8 cellular contexts compared by ENCODE assay signal in the genomic region with DNA sequence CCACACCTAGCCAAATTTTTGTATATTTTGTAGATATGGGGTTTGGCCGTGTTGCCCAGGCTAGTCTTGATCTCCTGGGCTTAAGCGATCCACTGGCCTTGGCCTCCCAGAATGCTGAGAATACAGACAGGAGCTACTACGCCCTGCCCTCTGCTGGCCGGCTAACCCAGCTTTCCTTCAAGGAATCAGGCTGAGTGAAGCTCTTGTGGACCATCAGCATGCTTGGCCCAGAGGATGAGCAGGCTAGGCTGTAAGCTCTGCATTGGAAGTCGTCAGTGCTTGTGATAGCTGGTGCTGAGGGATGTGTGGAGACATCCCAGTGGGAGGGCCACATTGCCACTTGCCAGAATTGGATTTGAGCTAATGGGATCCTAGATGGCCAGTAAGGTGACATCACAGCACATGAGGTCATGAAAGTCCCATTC.
DNase-seq lines count a peak whose midpoint lies in the region; ATAC-seq and TF ChIP-seq lines count a peak whose summit lies in the region.

No MANE protein-coding gene starts in this region.

- no peak for ATAC-seq in CD4-positive, CD25-positive, alpha-beta regulatory T cell (ENCODE audit: low read depth in 2 of 2)
- no peak for ATAC-seq in GM18907 (IDR thresholded peaks at IDR 0.05; ENCODE audit: unreplicated experiment)

- peaks cover 25 to 98% (median 62%) of the 10 kb centered on the region in 4 donors for H3K4me1 Mint-ChIP-seq in CD4-positive, CD25-positive, alpha-beta regulatory T cell
- peaks cover 2% of the 10 kb centered on the region for H3K4me1 Mint-ChIP-seq in endodermal cell

- peaks cover 49% of the 10 kb centered on the region for H3K36me3 ChIP-seq in CD4-positive, CD25-positive, alpha-beta regulatory T cell (ENCODE audit: control insufficient read depth, insufficient read depth, low read length)
- H3K36me3 ChIP-seq in endodermal cell (ENCODE audit: control insufficient read depth, insufficient read depth, low read length): peaks cover 79% of the 10 kb centered on the region
- H3K36me3 ChIP-seq in osteoblast (ENCODE audit: insufficient read depth, low read length): peaks cover 74% of the 10 kb centered on the region

- H4K20me1 ChIP-seq in osteoblast (ENCODE audit: insufficient read depth, low read length): peaks cover 71% of the 10 kb centered on the region

- H3K27me3 Mint-ChIP-seq in CD4-positive, CD25-positive, alpha-beta regulatory T cell: no peaks in the 10 kb centered on the region
- no peaks in the 10 kb centered on the region for H3K27me3 Mint-ChIP-seq in endodermal cell (ENCODE audit: insufficient read depth)

- H3K4me3 Mint-ChIP-seq in CD4-positive, CD25-positive, alpha-beta regulatory T cell: peak overlapping the region; percentile 82 to 90 (median 88)
- no peak overlapping the region for H3K4me3 Mint-ChIP-seq in endodermal cell

- DNase-seq in CD4-positive, CD25-positive, alpha-beta regulatory T cell: no peak
- DNase-seq in M059J (ENCODE audit: low read depth) (peak; percentile 48), endodermal cell (peak; percentile 76), osteoblast (ENCODE audit: insufficient read length, low spot score, missing footprints) (peak; percentile 82), kidney glomerular epithelial cell (lab: John Stamatoyannopoulos, UW) (no peak), occipital lobe (lab: John Stamatoyannopoulos, UW) (no peak), COLO829 (ENCODE audit: low spot score) (no peak)

- H3K36me3 Mint-ChIP-seq in CD4-positive, CD25-positive, alpha-beta regulatory T cell: peaks cover 53% of the 10 kb centered on the region
- H3K36me3 Mint-ChIP-seq in endodermal cell (ENCODE audit: low read depth): peaks cover 61% of the 10 kb centered on the region

- 85 to 95% methylated on average over 3 to 5 of the region's 5 CpGs for WGBS in endodermal cell (ENCODE audit: insufficient coverage in 1 of 2, insufficient read length in 1 of 2), 2 experiments

- peak overlapping the region; percentile 79 for H3K27ac ChIP-seq in CD4-positive, CD25-positive, alpha-beta regulatory T cell (ENCODE audit: insufficient read depth, low read length, poor library complexity, severe bottlenecking)
- H3K27ac ChIP-seq in endodermal cell (ENCODE audit: low read depth, low read length): no peak overlapping the region
- H3K27ac ChIP-seq in osteoblast (ENCODE audit: low read depth, low read length): peak overlapping the region; percentile 91

- H3K27ac Mint-ChIP-seq in CD4-positive, CD25-positive, alpha-beta regulatory T cell: peak overlapping the region; percentile 82 to 98 (median 97)
- no peak overlapping the region for H3K27ac Mint-ChIP-seq in endodermal cell

- H3K9me3 ChIP-seq in CD4-positive, CD25-positive, alpha-beta regulatory T cell (ENCODE audit: control insufficient read depth in 2 of 2, low read length in 2 of 2): no peaks in the 10 kb centered on the region
- H3K9me3 ChIP-seq in endodermal cell (ENCODE audit: control insufficient read depth, low read length) (no peaks in the 10 kb centered on the region), osteoblast (ENCODE audit: low read depth, low read length) (no peaks in the 10 kb centered on the region)

- peaks cover 95% of the 10 kb centered on the region for H3K4me1 ChIP-seq in CD4-positive, CD25-positive, alpha-beta regulatory T cell (ENCODE audit: control insufficient read depth, insufficient read depth, low read length, poor library complexity, severe bottlenecking)
- no peaks in the 10 kb centered on the region for H3K4me1 ChIP-seq in endodermal cell (ENCODE audit: control insufficient read depth, insufficient read depth, low read length)
- H3K4me1 ChIP-seq in osteoblast (ENCODE audit: insufficient read depth, low read length): peaks cover 47% of the 10 kb centered on the region

- no peaks in the 10 kb centered on the region for H3K9me3 Mint-ChIP-seq in CD4-positive, CD25-positive, alpha-beta regulatory T cell
- no peaks in the 10 kb centered on the region for H3K9me3 Mint-ChIP-seq in endodermal cell

- H2AFZ ChIP-seq in osteoblast (ENCODE audit: low read length): no peak overlapping the region

- peak overlapping the region; percentile 19 for H3K4me2 ChIP-seq in osteoblast (ENCODE audit: insufficient read depth, low read length)

- peak overlapping the region; percentile 51 for H3K4me3 ChIP-seq in CD4-positive, CD25-positive, alpha-beta regulatory T cell (ENCODE audit: low read depth, low read length)
- H3K4me3 ChIP-seq in endodermal cell (ENCODE audit: low read length) (no peak overlapping the region), osteoblast (ENCODE audit: insufficient read depth, low read length) (no peak overlapping the region)

- peak; percentile 69 for TF ChIP-seq CTCF in endodermal cell (conservative IDR thresholded peaks at IDR 0.05)
- TF ChIP-seq CTCF in osteoblast (IDR thresholded peaks at IDR 0.05; ENCODE audit: extremely low read depth, low read depth, low read length): peak; percentile 66

- no peaks in the 10 kb centered on the region for H3K27me3 ChIP-seq in CD4-positive, CD25-positive, alpha-beta regulatory T cell (ENCODE audit: control insufficient read depth, insufficient read depth, low read length)
- H3K27me3 ChIP-seq in endodermal cell (ENCODE audit: control insufficient read depth, insufficient read depth, low read length, poor library complexity, severe bottlenecking) (no peaks in the 10 kb centered on the region), osteoblast (ENCODE audit: insufficient read depth, low read length) (no peaks in the 10 kb centered on the region)

- peaks cover 43% of the 10 kb centered on the region for H3K79me2 ChIP-seq in osteoblast (ENCODE audit: insufficient read depth, low read length)

- no peak overlapping the region for H3K9ac ChIP-seq in endodermal cell (ENCODE audit: extremely low read depth, low read length, poor library complexity, severe bottlenecking)

Comparison
In these comparisons a context has a peak if more than half of its experiments do, and no peak if none do; other contexts are left out.
1. DNase-seq: peak in M059J (single experiment), endodermal cell (single experiment) and osteoblast (single experiment); none in CD4-positive, CD25-positive, alpha-beta regulatory T cell (0 of 3), kidney glomerular epithelial cell (single experiment), occipital lobe (single experiment) and COLO829 (single experiment).